ENCODE assay signal across 11 cellular contexts in the genomic region with DNA sequence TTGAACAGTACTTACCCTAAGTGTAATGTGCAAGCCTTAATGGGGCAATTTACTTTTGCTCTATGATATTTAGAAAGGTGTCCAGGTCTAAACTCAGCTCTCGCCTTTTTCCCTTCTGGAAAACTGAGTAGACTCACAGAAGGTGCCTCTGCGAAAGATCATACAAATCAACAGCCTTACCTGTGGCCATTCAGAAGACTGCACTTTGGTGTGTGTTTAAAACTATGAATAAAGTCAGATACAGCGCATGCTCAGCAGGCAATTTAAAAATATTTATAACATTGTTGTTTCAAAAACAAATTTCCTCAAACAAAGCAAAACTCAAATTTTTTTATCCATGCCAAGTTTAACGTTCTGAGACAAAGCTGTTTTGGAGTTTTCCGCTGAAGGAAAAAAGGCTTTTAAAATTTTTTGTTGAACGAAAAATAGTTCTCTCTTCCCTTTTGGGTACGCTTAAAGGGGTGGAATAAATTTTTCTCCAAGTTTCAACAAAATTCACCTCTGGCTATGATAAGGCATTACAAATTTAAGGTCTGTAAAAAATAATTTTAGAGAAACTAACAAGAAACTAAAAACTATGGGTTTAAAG.
DNase-seq lines count a peak whose midpoint lies in the region; ATAC-seq and TF ChIP-seq lines count a peak whose summit lies in the region.
"Had no signal": no experiment of that assay in that cellular context is flagged by ENCODE, and none has a peak within 500 bp of the region (broad histone marks: within the 10 kb centered on the region; RNA-seq: fewer than 3 reads in every experiment).

No MANE protein-coding gene starts in this region.

- TF ChIP-seq CTCF in DOHH2 (IDR thresholded peaks at IDR 0.05; ENCODE audit: low read depth, low read length, poor library complexity, severe bottlenecking): peak; percentile 23
- TF ChIP-seq CTCF in type B pancreatic cell (conservative IDR thresholded peaks at IDR 0.05): no peak

- no peak overlapping the region for H3K4me3 Mint-ChIP-seq in activated T-cell treated with anti-CD3 and anti-CD28 coated beads, Interleukin-2, amount 50 U/mL, for 72 hours
- H3K4me3 Mint-ChIP-seq in type B pancreatic cell: no peak overlapping the region
- H3K4me3 Mint-ChIP-seq: activated CD4-positive, alpha-beta T cell treated with anti-CD3 and anti-CD28 coated beads, Interleukin-2, amount 10 ng/mL, durations not matched to agents 7 days and 5 days had no signal

- H3K4me2 ChIP-seq in DOHH2 (ENCODE audit: low read length): peak overlapping the region; percentile 86
- peak overlapping the region; percentile 83 for H3K4me2 ChIP-seq in GM23248 (ENCODE audit: unreplicated experiment)

- H3K79me2 ChIP-seq in DOHH2 (ENCODE audit: control insufficient read depth, low read length) (peaks cover 75% of the 10 kb centered on the region), GM23248 (ENCODE audit: insufficient read depth) (peaks cover 30% of the 10 kb centered on the region)

- no peak for DNase-seq in GM23248
- peak; percentile 74 for DNase-seq in NCI-H2171 (lab: John Stamatoyannopoulos, UW)
- peak; percentile 59 for DNase-seq in globus pallidus (ENCODE audit: low spot score)
- no peak for DNase-seq in activated T-cell treated with anti-CD3 and anti-CD28 coated beads, Interleukin-2, amount 50 U/mL, for 72 hours
- DNase-seq in ureter (ENCODE audit: low spot score): no peak
- DNase-seq in type B pancreatic cell (ENCODE audit: extremely low spot score, unreplicated experiment): no peak
- DNase-seq: activated CD4-positive, alpha-beta T cell treated with anti-CD3 and anti-CD28 coated beads, Interleukin-2, amount 10 ng/mL, durations not matched to agents 7 days and 5 days; amniotic stem cell had no signal

- H3F3A ChIP-seq in DOHH2 (ENCODE audit: control insufficient read depth, insufficient read depth) (peaks cover 42% of the 10 kb centered on the region), GM23248 (ENCODE audit: insufficient read depth) (no peaks in the 10 kb centered on the region)

- no peak overlapping the region for H3K27ac Mint-ChIP-seq in activated T-cell treated with anti-CD3 and anti-CD28 coated beads, Interleukin-2, amount 50 U/mL, for 72 hours
- H3K27ac Mint-ChIP-seq in type B pancreatic cell: no peak overlapping the region
- H3K27ac Mint-ChIP-seq: activated CD4-positive, alpha-beta T cell treated with anti-CD3 and anti-CD28 coated beads, Interleukin-2, amount 10 ng/mL, durations not matched to agents 7 days and 5 days had no signal

- peak overlapping the region; percentile 93 for H3K27ac ChIP-seq in DOHH2 (ENCODE audit: low read depth, low read length)
- H3K27ac ChIP-seq in GM23248: peak overlapping the region; percentile 20

- H3K27me3 ChIP-seq in DOHH2 (ENCODE audit: control insufficient read depth, low read length): no peaks in the 10 kb centered on the region
- H3K27me3 ChIP-seq in GM23248 (replicated peaks; ENCODE audit: insufficient read depth): no peaks in the 10 kb centered on the region

- no peaks in the 10 kb centered on the region for H3K9me2 ChIP-seq in DOHH2 (replicated peaks; ENCODE audit: control insufficient read depth, low read length)
- H3K9me2 ChIP-seq in GM23248 (ENCODE audit: insufficient read depth): no peaks in the 10 kb centered on the region

- WGBS in GM23248 (ENCODE audit: low coverage in 1 of 2, low lambda C conversion rate in 2 of 2, missing lambda C conversion rate in 2 of 2), 2 experiments: 51 to 57% methylated on average over 7 of the region's 7 CpGs

- in situ Hi-C loops in GM23248 (cut with MboI): no loop called here

- no peaks in the 10 kb centered on the region for H3K9me3 Mint-ChIP-seq in activated T-cell treated with anti-CD3 and anti-CD28 coated beads, Interleukin-2, amount 50 U/mL, for 72 hours
- H3K9me3 Mint-ChIP-seq in type B pancreatic cell: no peaks in the 10 kb centered on the region
- H3K9me3 Mint-ChIP-seq: activated CD4-positive, alpha-beta T cell treated with anti-CD3 and anti-CD28 coated beads, Interleukin-2, amount 10 ng/mL, durations not matched to agents 7 days and 5 days; nephron had no signal

- H3K36me3 ChIP-seq in DOHH2 (ENCODE audit: control insufficient read depth, low read length): 0 out of 2 replicates have a peak, but pooled peaks cover 3% of the 10 kb centered on the region
- H3K36me3 ChIP-seq in GM23248 (ENCODE audit: low read depth): no peaks in the 10 kb centered on the region

- H3K9me3 ChIP-seq in DOHH2 (ENCODE audit: control insufficient read depth, insufficient read depth, low read length) (no peaks in the 10 kb centered on the region), GM23248 (ENCODE audit: low read depth) (no peaks in the 10 kb centered on the region)

- no peaks in the 10 kb centered on the region for H3K36me3 Mint-ChIP-seq in activated T-cell treated with anti-CD3 and anti-CD28 coated beads, Interleukin-2, amount 50 U/mL, for 72 hours (ENCODE audit: insufficient read depth in 2 of 2)
- no peaks in the 10 kb centered on the region for H3K36me3 Mint-ChIP-seq in type B pancreatic cell

- ATAC-seq in activated T-cell treated with anti-CD3 and anti-CD28 coated beads, Interleukin-2, amount 50 U/mL, for 72 hours (replicated peaks in 1 of 2): no peak
- no peak for ATAC-seq in HG03571 (IDR thresholded peaks at IDR 0.05; ENCODE audit: unreplicated experiment)

- peak overlapping the region; percentile 66 for H3K9ac ChIP-seq in GM23248

- no peaks in the 10 kb centered on the region for H3K27me3 Mint-ChIP-seq in activated T-cell treated with anti-CD3 and anti-CD28 coated beads, Interleukin-2, amount 50 U/mL, for 72 hours (ENCODE audit: low read depth)
- H3K27me3 Mint-ChIP-seq in type B pancreatic cell: peaks cover 2% of the 10 kb centered on the region

- peak overlapping the region; percentile 73 for H3K4me3 ChIP-seq in DOHH2 (ENCODE audit: low read length)
- H3K4me3 ChIP-seq in GM23248: peak overlapping the region; percentile 59

- H4K20me1 ChIP-seq in DOHH2 (ENCODE audit: control insufficient read depth, insufficient read depth, low read depth, low read length) (no peaks in the 10 kb centered on the region), GM23248 (ENCODE audit: insufficient read depth) (no peaks in the 10 kb centered on the region)

- H3K4me1 ChIP-seq in DOHH2 (ENCODE audit: control insufficient read depth, low read length) (peaks cover 76% of the 10 kb centered on the region), GM23248 (ENCODE audit: insufficient read depth) (peaks cover 41% of the 10 kb centered on the region)

- peak overlapping the region; percentile 42 for H2AFZ ChIP-seq in GM23248

- H3K4me1 Mint-ChIP-seq in activated T-cell treated with anti-CD3 and anti-CD28 coated beads, Interleukin-2, amount 50 U/mL, for 72 hours (ENCODE audit: low read depth): peaks cover 9% of the 10 kb centered on the region
- peaks cover 11% of the 10 kb centered on the region for H3K4me1 Mint-ChIP-seq in type B pancreatic cell (ENCODE audit: unreplicated experiment)

Comparison
In these comparisons a context has a peak if more than half of its experiments do, and no peak if none do; other contexts are left out.
1. DNase-seq: peak in NCI-H2171 (single experiment) and globus pallidus (single experiment); none in GM23248 (single experiment), activated T-cell treated with anti-CD3 and anti-CD28 coated beads, Interleukin-2, amount 50 U/mL, for 72 hours (0 of 2), ureter (single experiment) and type B pancreatic cell (single experiment).